16 cellular contexts compared by ENCODE assay signal in genomic region chr21:14550200-14550599, GRCh38. TPM values are rescaled to one million over a fixed set of nuclear protein-coding genes. Genes with fewer than 3 reads are reported as not detected.
A peak's percentile ranks its signal among the peaks of the same experiment; 100 is the strongest.
DNase-seq lines count a peak whose midpoint lies in the region; ATAC-seq and TF ChIP-seq lines count a peak whose summit lies in the region.
"Had no signal": no experiment of that assay in that cellular context is flagged by ENCODE, and none has a peak within 500 bp of the region (broad histone marks: within the 10 kb centered on the region; RNA-seq: fewer than 3 reads in every experiment).

No MANE protein-coding gene starts in this region.

- peak overlapping the region in 1 of 8 donors; percentile 4 for H3K4me3 ChIP-seq in spleen
- no peak overlapping the region for H3K4me3 ChIP-seq in osteoblast (ENCODE audit: insufficient read depth, low read length)
- H3K4me3 ChIP-seq: uterus had no signal

- H3K27me3 Mint-ChIP-seq in activated T-cell treated with anti-CD3 and anti-CD28 coated beads, Interleukin-2, amount 50 U/mL, for 72 hours (ENCODE audit: low read depth), result no peaks in the 10 kb centered on the region
- H3K27me3 Mint-ChIP-seq in activated naive CD8-positive, alpha-beta T cell treated with anti-CD3 and anti-CD28 coated beads, Interleukin-2, amount 10 ng/mL, durations not matched to agents 7 days and 5 days, result no peaks in the 10 kb centered on the region
- H3K27me3 Mint-ChIP-seq: brain, IgD-negative memory B cell had no signal

- H3K27ac ChIP-seq in spleen (peak overlapping the region in 7 of 8 donors; percentile 3 to 93 (median 79)), osteoblast (ENCODE audit: low read depth, low read length) (no peak overlapping the region)
- H3K27ac ChIP-seq: uterus had no signal

- ATAC-seq in activated T-cell treated with anti-CD3 and anti-CD28 coated beads, Interleukin-2, amount 50 U/mL, for 72 hours (replicated peaks in 1 of 2), result no peak
- peak; percentile 10 for ATAC-seq in activated naive CD8-positive, alpha-beta T cell treated with anti-CD3 and anti-CD28 coated beads, Interleukin-2, amount 10 ng/mL, durations not matched to agents 7 days and 5 days (ENCODE audit: low read depth)
- no peak for ATAC-seq in HG03095 (IDR thresholded peaks at IDR 0.05; ENCODE audit: unreplicated experiment)

- POLR2A ChIA-PET in activated naive CD8-positive, alpha-beta T cell treated with anti-CD3 and anti-CD28 coated beads, Interleukin-2, amount 10 ng/mL, durations not matched to agents 7 days and 5 days (lab: Charles Lee), result interaction anchor here (0.7 to 0.8 kb wide), 3 partner anchors 14 to 117 kb away, joined by 3 read pairs; no protein-coding TSS in a partner anchor

- no peak for TF ChIP-seq CTCF in spleen (IDR thresholded peaks at IDR 0.05 in 8 of 11, conservative IDR thresholded peaks at IDR 0.05 in 3 of 11)
- TF ChIP-seq CTCF in osteoblast (IDR thresholded peaks at IDR 0.05; ENCODE audit: extremely low read depth, low read depth, low read length), result no peak

- H2AFZ ChIP-seq in osteoblast (ENCODE audit: low read length), result no peak overlapping the region

- peaks cover 0 to 2% of the 10 kb centered on the region in 2 donors for H3K36me3 Mint-ChIP-seq in activated T-cell treated with anti-CD3 and anti-CD28 coated beads, Interleukin-2, amount 50 U/mL, for 72 hours (ENCODE audit: insufficient read depth in 2 of 2)
- peaks cover 22% of the 10 kb centered on the region for H3K36me3 Mint-ChIP-seq in activated naive CD8-positive, alpha-beta T cell treated with anti-CD3 and anti-CD28 coated beads, Interleukin-2, amount 10 ng/mL, durations not matched to agents 7 days and 5 days
- H3K36me3 Mint-ChIP-seq: brain, IgD-negative memory B cell had no signal

- no peaks in the 10 kb centered on the region for H3K79me2 ChIP-seq in osteoblast (ENCODE audit: insufficient read depth, low read length)

- H3K9me3 ChIP-seq in spleen (no peaks in the 10 kb centered on the region), osteoblast (ENCODE audit: low read depth, low read length) (no peaks in the 10 kb centered on the region)
- H3K9me3 ChIP-seq: uterus had no signal

- H3K4me1 Mint-ChIP-seq in activated T-cell treated with anti-CD3 and anti-CD28 coated beads, Interleukin-2, amount 50 U/mL, for 72 hours (ENCODE audit: low read depth), result peaks cover 63% of the 10 kb centered on the region
- H3K4me1 Mint-ChIP-seq in activated naive CD8-positive, alpha-beta T cell treated with anti-CD3 and anti-CD28 coated beads, Interleukin-2, amount 10 ng/mL, durations not matched to agents 7 days and 5 days, result peaks cover 57% of the 10 kb centered on the region
- H3K4me1 Mint-ChIP-seq: brain had no signal

- no peak overlapping the region for H3K4me2 ChIP-seq in osteoblast (ENCODE audit: insufficient read depth, low read length)

- peak overlapping the region; percentile 25 to 75 for H3K4me3 Mint-ChIP-seq in activated T-cell treated with anti-CD3 and anti-CD28 coated beads, Interleukin-2, amount 50 U/mL, for 72 hours
- peak overlapping the region; percentile 69 for H3K4me3 Mint-ChIP-seq in activated naive CD8-positive, alpha-beta T cell treated with anti-CD3 and anti-CD28 coated beads, Interleukin-2, amount 10 ng/mL, durations not matched to agents 7 days and 5 days
- H3K4me3 Mint-ChIP-seq: brain, IgD-negative memory B cell had no signal

- H3K36me3 ChIP-seq in spleen (no peaks in the 10 kb centered on the region), osteoblast (ENCODE audit: insufficient read depth, low read length) (no peaks in the 10 kb centered on the region)
- H3K36me3 ChIP-seq: uterus had no signal

- TF ChIP-seq POLR2A in spleen (IDR thresholded peaks at IDR 0.05), result no peak

- peak overlapping the region; percentile 68 for H3K27ac Mint-ChIP-seq in activated T-cell treated with anti-CD3 and anti-CD28 coated beads, Interleukin-2, amount 50 U/mL, for 72 hours
- peak overlapping the region; percentile 81 for H3K27ac Mint-ChIP-seq in activated naive CD8-positive, alpha-beta T cell treated with anti-CD3 and anti-CD28 coated beads, Interleukin-2, amount 10 ng/mL, durations not matched to agents 7 days and 5 days
- H3K27ac Mint-ChIP-seq: brain had no signal

- peaks cover 0 to 2% of the 10 kb centered on the region in 2 donors for H3K9me3 Mint-ChIP-seq in activated T-cell treated with anti-CD3 and anti-CD28 coated beads, Interleukin-2, amount 50 U/mL, for 72 hours
- H3K9me3 Mint-ChIP-seq in activated naive CD8-positive, alpha-beta T cell treated with anti-CD3 and anti-CD28 coated beads, Interleukin-2, amount 10 ng/mL, durations not matched to agents 7 days and 5 days, result peaks cover 5% of the 10 kb centered on the region
- H3K9me3 Mint-ChIP-seq: brain, IgD-negative memory B cell had no signal

- H3K4me1 ChIP-seq in spleen, result peaks cover 0 to 61% (median 18%) of the 10 kb centered on the region in 6 donors
- no peaks in the 10 kb centered on the region for H3K4me1 ChIP-seq in osteoblast (ENCODE audit: insufficient read depth, low read length)
- H3K4me1 ChIP-seq: uterus had no signal

- no peaks in the 10 kb centered on the region for H4K20me1 ChIP-seq in osteoblast (ENCODE audit: insufficient read depth, low read length)

- H3K27me3 ChIP-seq in spleen (replicated peaks in 1 of 7) (no peaks in the 10 kb centered on the region), osteoblast (ENCODE audit: insufficient read depth, low read length) (no peaks in the 10 kb centered on the region)
- H3K27me3 ChIP-seq: uterus had no signal

- 12 to 39% (median 25%) methylated on average over 3 of the region's 3 CpGs for WGBS in spleen, 5 donors

- intact Hi-C loops in spleen (cut with DNase I; ENCODE audit: low total_unique reads), result no loop called here

- no peak for DNase-seq in activated T-cell treated with anti-CD3 and anti-CD28 coated beads, Interleukin-2, amount 50 U/mL, for 72 hours
- no peak for DNase-seq in activated T-cell treated with anti-CD3 and anti-CD28 coated beads, Interleukin-2, amount 50 U/mL, for 48 hours
- DNase-seq in OCI-M1 (lab: John Stamatoyannopoulos, UW) (peak; percentile 44), spleen (no peak), osteoblast (ENCODE audit: insufficient read length, low spot score, missing footprints) (no peak)
- no peak for DNase-seq in activated naive CD8-positive, alpha-beta T cell treated with anti-CD3 and anti-CD28 coated beads, Interleukin-2, amount 10 ng/mL, durations not matched to agents 7 days and 5 days
- no peak for DNase-seq in stimulated activated CD4-positive, alpha-beta T cell treated with anti-CD3 and anti-CD28 coated beads, Interleukin-15, amount 100 ng/mL, for 24 hours
- DNase-seq: DMS79; kidney; NCI-H1930; stimulated activated CD4-positive, alpha-beta T cell treated with anti-CD3 and anti-CD28 coated beads, Interleukin-2, amount 100 ng/mL, for 24 hours; uterus had no signal

RNA-seq across cellular contexts. Expression of gene SAMSN1, which starts 4.1 kb away (rescaled TPM):
- 10 to 100 TPM; 65.4 to 69.1 TPM for total RNA-seq in activated T-cell treated with anti-CD3 and anti-CD28 coated beads, Interleukin-2, amount 50 U/mL, for 72 hours
- 100 to 1,000 TPM; 121 to 125 TPM for total RNA-seq in activated naive CD8-positive, alpha-beta T cell treated with anti-CD3 and anti-CD28 coated beads, Interleukin-2, amount 10 ng/mL, durations not matched to agents 7 days and 5 days
- total RNA-seq in spleen, result 10 to 100 TPM; 43.7 to 79.2 (median 51.1) TPM
- 10 to 100 TPM; 24.8 to 31.8 (median 24.8) TPM for polyA plus RNA-seq in spleen
- total RNA-seq in osteoblast, result under 0.01 TPM in 1 of 2 replicates, not detected in the other
- total RNA-seq: myocyte had no signal

Comparison
In these comparisons a context has a peak if more than half of its experiments do, and no peak if none do; other contexts are left out.
1. RNA of gene SAMSN1, which starts 4.1 kb away (total RNA-seq): 121 to 125 TPM in activated naive CD8-positive, alpha-beta T cell treated with anti-CD3 and anti-CD28 coated beads, Interleukin-2, amount 10 ng/mL, durations not matched to agents 7 days and 5 days, 65.4 to 69.1 TPM in activated T-cell treated with anti-CD3 and anti-CD28 coated beads, Interleukin-2, amount 50 U/mL, for 72 hours and 43.7 to 79.2 TPM in spleen; under 0.01 TPM in osteoblast; every median in the first group is over 10 times any median in the second.